28 cellular contexts compared by ENCODE assay signal in genomic region chr10:111593578-111593977, GRCh38.
"Had no signal": no experiment of that assay in that cellular context is flagged by ENCODE, and none has a peak within 500 bp of the region (broad histone marks: within the 10 kb centered on the region; RNA-seq: fewer than 3 reads in every experiment).

No MANE protein-coding gene starts in this region.

- H3K4me1 ChIP-seq: left ventricle myocardium inferior, neural progenitor cell, right lobe of liver, upper lobe of left lung had no signal

- H3K36me3 Mint-ChIP-seq: activated CD8-positive, alpha-beta memory T cell treated with anti-CD3 and anti-CD28 coated beads, Interleukin-2, amount 10 ng/mL, durations not matched to agents 7 days and 5 days; activated naive CD4-positive, alpha-beta T cell treated with anti-CD3 and anti-CD28 coated beads, Interleukin-2, amount 50 U/mL, for 24 hours; brain; mesothelial cell of epicardium; naive thymus-derived CD8-positive, alpha-beta T cell; neural progenitor cell; stimulated activated naive B cell treated with anti-CD40 and anti-IgM and Interleukin-4, amounts not matched to agents 10 μg/mL and 1 μg/mL and 100 μg/mL, for 72 hours had no signal

- H3K27ac ChIP-seq: left ventricle myocardium inferior, neural progenitor cell, right lobe of liver, thoracic aorta, upper lobe of left lung, VCaP had no signal

- H3K9me3 Mint-ChIP-seq: activated CD8-positive, alpha-beta T cell treated with anti-CD3 and anti-CD28 coated beads for 36 hours; activated naive CD4-positive, alpha-beta T cell treated with anti-CD3 and anti-CD28 coated beads, Interleukin-2, amount 50 U/mL, for 24 hours; activated T-helper 1 cell treated with anti-CD3 and anti-CD28 coated beads, Interleukin-12 subunit alpha, Interleukin-12 subunit beta, Interleukin-2, Interleukin-4 antibody, amounts not matched to agents 30 ng/mL and 10 ng/mL and 1 ng/mL, durations not matched to agents 14 hours and 24 hours and 36 hours; mesothelial cell of epicardium; naive thymus-derived CD8-positive, alpha-beta T cell; neural progenitor cell; stimulated activated naive B cell treated with anti-CD40 and anti-IgM and Interleukin-4, amounts not matched to agents 10 μg/mL and 1 μg/mL and 100 μg/mL, for 72 hours had no signal

- H3K4me3 Mint-ChIP-seq: activated CD4-positive, alpha-beta T cell treated with anti-CD3 and anti-CD28 coated beads, Interleukin-2, amount 10 ng/mL, durations not matched to agents 24 days and 14 days; activated CD8-positive, alpha-beta memory T cell treated with anti-CD3 and anti-CD28 coated beads, Interleukin-2, amount 10 ng/mL, durations not matched to agents 7 days and 5 days; activated CD8-positive, alpha-beta T cell treated with anti-CD3 and anti-CD28 coated beads for 36 hours; activated naive CD4-positive, alpha-beta T cell treated with anti-CD3 and anti-CD28 coated beads, Interleukin-2, amount 50 U/mL, for 24 hours; activated T-helper 1 cell treated with anti-CD3 and anti-CD28 coated beads, Interleukin-12 subunit alpha, Interleukin-12 subunit beta, Interleukin-2, Interleukin-4 antibody, amounts not matched to agents 30 ng/mL and 10 ng/mL and 1 ng/mL, durations not matched to agents 14 hours and 24 hours and 36 hours; brain; mesothelial cell of epicardium; naive thymus-derived CD8-positive, alpha-beta T cell; neural progenitor cell; stimulated activated naive B cell treated with anti-CD40 and anti-IgM and Interleukin-4, amounts not matched to agents 10 μg/mL and 1 μg/mL and 100 μg/mL, for 72 hours had no signal

- ATAC-seq: activated CD4-positive, CD25-positive, alpha-beta regulatory T cell treated with anti-CD3 and anti-CD28 coated beads, Interleukin-2, amount 50 U/mL, for 24 hours; activated CD8-positive, alpha-beta memory T cell treated with anti-CD3 and anti-CD28 coated beads, Interleukin-2, amount 10 ng/mL, durations not matched to agents 7 days and 5 days; activated CD8-positive, alpha-beta T cell treated with anti-CD3 and anti-CD28 coated beads for 36 hours; naive thymus-derived CD8-positive, alpha-beta T cell; right lobe of liver; stimulated activated naive B cell treated with anti-CD40 and anti-IgM and Interleukin-4, amounts not matched to agents 10 μg/mL and 1 μg/mL and 100 μg/mL, for 72 hours had no signal

- H3K9ac ChIP-seq: neural progenitor cell had no signal

- H3K27ac Mint-ChIP-seq: activated CD4-positive, alpha-beta T cell treated with anti-CD3 and anti-CD28 coated beads, Interleukin-2, amount 10 ng/mL, durations not matched to agents 24 days and 14 days; activated CD8-positive, alpha-beta memory T cell treated with anti-CD3 and anti-CD28 coated beads, Interleukin-2, amount 10 ng/mL, durations not matched to agents 7 days and 5 days; activated CD8-positive, alpha-beta T cell treated with anti-CD3 and anti-CD28 coated beads for 36 hours; activated naive CD4-positive, alpha-beta T cell treated with anti-CD3 and anti-CD28 coated beads, Interleukin-2, amount 50 U/mL, for 24 hours; activated T-helper 1 cell treated with anti-CD3 and anti-CD28 coated beads, Interleukin-12 subunit alpha, Interleukin-12 subunit beta, Interleukin-2, Interleukin-4 antibody, amounts not matched to agents 30 ng/mL and 10 ng/mL and 1 ng/mL, durations not matched to agents 14 hours and 24 hours and 36 hours; mesothelial cell of epicardium; naive thymus-derived CD8-positive, alpha-beta T cell; neural progenitor cell; stimulated activated naive B cell treated with anti-CD40 and anti-IgM and Interleukin-4, amounts not matched to agents 10 μg/mL and 1 μg/mL and 100 μg/mL, for 72 hours had no signal

- DNase-seq: activated CD4-positive, alpha-beta T cell treated with anti-CD3 and anti-CD28 coated beads, Interleukin-2, amount 10 ng/mL, durations not matched to agents 24 days and 14 days; activated CD8-positive, alpha-beta memory T cell treated with anti-CD3 and anti-CD28 coated beads, Interleukin-2, amount 10 ng/mL, durations not matched to agents 7 days and 5 days; activated CD8-positive, alpha-beta T cell treated with anti-CD3 and anti-CD28 coated beads for 36 hours; activated gamma-delta T cell treated with Interleukin-2 at 50 U/mL for 16 hours; activated T-cell treated with anti-CD3 and anti-CD28 coated beads for 4 hours; caudate nucleus; dermis blood vessel endothelial cell; effector CD8-positive, alpha-beta T cell; glutamatergic neuron; hippocampal formation; left ventricle myocardium inferior; naive thymus-derived CD8-positive, alpha-beta T cell; posterior cingulate gyrus; right lobe of liver; small intestine; stimulated activated CD4-positive, alpha-beta T cell treated with anti-CD3 and anti-CD28 coated beads, Interleukin-15, amount 100 ng/mL, for 24 hours; stimulated activated naive B cell treated with anti-CD40 and anti-IgM and Interleukin-4, amounts not matched to agents 10 μg/mL and 1 μg/mL and 100 μg/mL, for 72 hours; SW 1271; T-helper 2 cell; upper lobe of left lung had no signal

- H3K36me3 ChIP-seq: left ventricle myocardium inferior, neural progenitor cell, right lobe of liver, thoracic aorta, upper lobe of left lung had no signal

- H2AFZ ChIP-seq: neural progenitor cell had no signal

- H3K27me3 ChIP-seq: neural progenitor cell, right lobe of liver, upper lobe of left lung had no signal

- H3K4me2 ChIP-seq: neural progenitor cell had no signal

- H3K9me3 ChIP-seq: left ventricle myocardium inferior, right lobe of liver, thoracic aorta, upper lobe of left lung had no signal

- H3K27me3 Mint-ChIP-seq: activated CD4-positive, alpha-beta T cell treated with anti-CD3 and anti-CD28 coated beads, Interleukin-2, amount 10 ng/mL, durations not matched to agents 24 days and 14 days; activated CD8-positive, alpha-beta memory T cell treated with anti-CD3 and anti-CD28 coated beads, Interleukin-2, amount 10 ng/mL, durations not matched to agents 7 days and 5 days; activated CD8-positive, alpha-beta T cell treated with anti-CD3 and anti-CD28 coated beads for 36 hours; activated naive CD4-positive, alpha-beta T cell treated with anti-CD3 and anti-CD28 coated beads, Interleukin-2, amount 50 U/mL, for 24 hours; stimulated activated naive B cell treated with anti-CD40 and anti-IgM and Interleukin-4, amounts not matched to agents 10 μg/mL and 1 μg/mL and 100 μg/mL, for 72 hours had no signal

- H3K4me1 Mint-ChIP-seq: activated CD4-positive, alpha-beta T cell treated with anti-CD3 and anti-CD28 coated beads, Interleukin-2, amount 10 ng/mL, durations not matched to agents 24 days and 14 days; activated CD8-positive, alpha-beta memory T cell treated with anti-CD3 and anti-CD28 coated beads, Interleukin-2, amount 10 ng/mL, durations not matched to agents 7 days and 5 days; activated naive CD4-positive, alpha-beta T cell treated with anti-CD3 and anti-CD28 coated beads, Interleukin-2, amount 50 U/mL, for 24 hours; mesothelial cell of epicardium; naive thymus-derived CD8-positive, alpha-beta T cell; stimulated activated naive B cell treated with anti-CD40 and anti-IgM and Interleukin-4, amounts not matched to agents 10 μg/mL and 1 μg/mL and 100 μg/mL, for 72 hours had no signal

- H3K4me3 ChIP-seq: left ventricle myocardium inferior, neural progenitor cell, right lobe of liver, thoracic aorta, upper lobe of left lung had no signal
